In the genomic region with DNA sequence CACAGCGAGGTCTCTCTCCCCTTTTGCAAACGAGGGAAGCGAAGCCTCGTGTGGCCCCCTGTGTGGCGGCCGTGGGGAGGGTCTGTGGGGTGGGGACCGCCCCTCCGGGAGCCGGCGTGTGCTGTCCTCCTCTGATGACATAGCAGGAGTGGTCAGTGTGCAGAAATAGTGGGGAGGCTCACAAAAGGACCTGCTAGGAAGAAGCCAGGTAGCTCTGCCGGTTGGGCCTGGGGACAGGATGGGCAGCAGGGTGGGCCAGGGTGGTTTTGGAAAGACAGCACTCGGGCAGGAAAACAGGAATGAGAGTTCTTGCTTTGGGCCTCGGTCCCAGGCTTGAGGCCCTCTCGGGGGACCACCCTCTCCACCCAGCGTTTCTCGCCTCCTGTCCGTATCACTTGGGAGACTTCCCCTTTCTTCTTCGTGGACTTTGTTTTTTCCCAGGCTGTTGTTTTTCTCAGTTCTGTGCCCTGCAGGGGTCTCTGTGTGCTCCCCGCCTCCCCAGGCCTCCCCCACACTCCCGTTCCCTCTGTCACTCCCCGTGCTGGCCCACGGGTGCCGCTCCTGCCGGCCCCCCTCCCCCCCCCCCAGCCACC, we compare ENCODE assay signal across 29 cellular contexts.
DNase-seq lines count a peak whose midpoint lies in the region; ATAC-seq and TF ChIP-seq lines count a peak whose summit lies in the region.
"Had no signal": no experiment of that assay in that cellular context is flagged by ENCODE, and none has a peak within 500 bp of the region (broad histone marks: within the 10 kb centered on the region; RNA-seq: fewer than 3 reads in every experiment).

No MANE protein-coding gene starts in this region.

- TF ChIP-seq POLR2A in NB4 (IDR thresholded peaks at IDR 0.05; ENCODE audit: extremely low read depth, insufficient read length) (no peak), spleen (IDR thresholded peaks at IDR 0.05) (no peak)

- WGBS in spleen, 5 donors = 33 to 44% (median 38%) methylated on average over 21 to 24 of the region's 24 CpGs

- DNase-seq in Right ventricle myocardium inferior (ENCODE audit: missing footprints) = peak; percentile 60
- DNase-seq in left cardiac atrium = no peak
- DNase-seq in NB4 (ENCODE audit: low read depth) = peak; percentile 28
- peak; percentile 8 for DNase-seq in iPS-NIHi7 (ENCODE audit: extremely low spot score)
- peak; percentile 41 for DNase-seq in spleen
- no peak for DNase-seq in activated CD4-positive, alpha-beta T cell treated with anti-CD3 and anti-CD28 coated beads, Interleukin-2, amount 50 U/mL, for 4 hours
- DNase-seq in NCI-H2196 (lab: John Stamatoyannopoulos, UW; ENCODE audit: unreplicated experiment) = no peak
- DNase-seq: activated B cell treated with CpG ODN at 0.5 μM for 24 hours; activated CD4-positive, alpha-beta T cell treated with anti-CD3 and anti-CD28 coated beads, Interleukin-2, amount 10 ng/mL, durations not matched to agents 7 days and 5 days; BE2C; colonic mucosa; effector memory CD4-positive, alpha-beta T cell; EL; glutamatergic neuron; GOT3; KG1; kidney; naive thymus-derived CD8-positive, alpha-beta T cell; NCI-H1105; NCI-H187 treated with DMSO at 0.1 percent for 48 hours; NCI-H2171; NCI-H510A; RPMI8226; stimulated activated CD4-positive, alpha-beta T cell treated with anti-CD3 and anti-CD28 coated beads, Interleukin-1b, Interleukin-23, amount 100 ng/mL, for 48 hours; stimulated activated naive CD8-positive, alpha-beta T cell treated with anti-CD3 and anti-CD28 coated beads, Interleukin-15, amount 100 ng/mL, for 72 hours had no signal

- H3K27ac ChIP-seq in spleen = no peak overlapping the region
- H3K27ac ChIP-seq: colonic mucosa, ovary, SK-N-MC had no signal

- H3K4me3 ChIP-seq in NB4 (ENCODE audit: low read depth, low read length) = no peak overlapping the region
- no peak overlapping the region for H3K4me3 ChIP-seq in spleen
- H3K4me3 ChIP-seq: colonic mucosa, lung, ovary, SK-N-MC, smooth muscle cell had no signal

- H3K4me1 ChIP-seq in spleen = peaks cover 0 to 6% (median 0%) of the 10 kb centered on the region in 6 donors
- H3K4me1 ChIP-seq: BE2C, colonic mucosa had no signal

- TF ChIP-seq CTCF in NB4 (IDR thresholded peaks at IDR 0.05; ENCODE audit: low read depth, low read length) (no peak), spleen (IDR thresholded peaks at IDR 0.05 in 8 of 11, conservative IDR thresholded peaks at IDR 0.05 in 3 of 11) (no peak)

- intact Hi-C loops in Right ventricle myocardium inferior (cut with DNase I) = no loop called here
- intact Hi-C loops in left cardiac atrium (cut with DNase I) = no loop called here
- intact Hi-C loops in spleen (cut with DNase I; ENCODE audit: low total_unique reads) = no loop called here

- no peaks in the 10 kb centered on the region for H3K36me3 ChIP-seq in spleen
- H3K36me3 ChIP-seq: BE2C, colonic mucosa, ovary had no signal

- no peak for ATAC-seq in Right ventricle myocardium inferior
- ATAC-seq in left cardiac atrium = no peak
- ATAC-seq: naive thymus-derived CD8-positive, alpha-beta T cell; stimulated activated naive CD8-positive, alpha-beta T cell treated with anti-CD3 and anti-CD28 coated beads, Interleukin-15, amount 100 ng/mL, for 72 hours had no signal

- H3K27me3 ChIP-seq in spleen (replicated peaks in 1 of 7) = peaks cover 0 to 43% (median 0%) of the 10 kb centered on the region in 7 donors
- H3K27me3 ChIP-seq: BE2C, colonic mucosa, ovary had no signal

- no peaks in the 10 kb centered on the region for H3K9me3 ChIP-seq in spleen
- H3K9me3 ChIP-seq: BE2C, colonic mucosa, ovary had no signal

Comparison
In these comparisons a context has a peak if more than half of its experiments do, and no peak if none do; other contexts are left out.
1. DNase-seq: peak in Right ventricle myocardium inferior (single experiment), NB4 (single experiment), iPS-NIHi7 (single experiment) and spleen (single experiment); none in left cardiac atrium (single experiment), activated CD4-positive, alpha-beta T cell treated with anti-CD3 and anti-CD28 coated beads, Interleukin-2, amount 50 U/mL, for 4 hours (0 of 2) and NCI-H2196 (single experiment).